7 cellular contexts compared by ENCODE assay signal in the genomic region with DNA sequence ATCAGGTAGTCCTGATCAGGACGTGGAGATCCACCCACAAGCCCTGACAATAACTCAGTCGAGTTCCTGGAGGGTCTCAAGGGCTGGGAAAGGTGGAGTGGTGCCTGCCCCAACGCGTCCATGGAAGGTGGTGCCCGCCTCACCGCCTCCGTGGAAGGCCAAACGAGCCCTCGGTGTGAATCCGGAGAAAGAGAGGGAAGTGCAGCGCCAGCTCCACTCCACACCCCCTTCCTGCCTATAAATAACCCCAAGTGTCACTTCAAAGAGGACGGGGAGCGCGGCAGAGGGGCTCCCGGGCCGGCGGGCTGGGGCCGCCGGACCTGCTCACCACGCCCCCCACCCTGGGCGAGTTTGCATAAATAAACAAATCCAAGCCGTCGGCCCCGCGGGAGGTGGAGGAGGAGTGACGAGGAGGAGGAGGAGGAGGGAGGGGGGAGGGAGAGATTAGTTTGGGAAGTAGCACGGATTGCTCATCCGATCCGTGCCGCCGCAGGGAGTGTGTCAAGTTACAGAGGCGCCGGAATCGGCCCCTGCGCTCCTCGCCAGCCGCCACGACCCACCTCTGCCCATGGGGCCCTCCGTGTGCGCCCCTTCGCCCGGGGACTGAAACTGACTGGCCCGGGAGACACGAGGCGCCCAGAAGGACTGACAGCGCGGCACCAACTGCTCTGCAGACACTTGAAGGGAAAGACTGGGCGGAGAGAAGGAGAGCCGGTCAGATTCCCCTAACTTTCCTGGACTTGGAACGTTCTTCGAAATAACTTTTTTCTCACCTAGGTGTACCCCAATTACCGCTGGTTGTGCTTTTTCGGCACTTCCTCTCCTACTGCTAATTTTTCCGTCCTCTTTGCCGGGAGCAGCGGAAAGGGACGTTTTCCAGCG. TPM values are rescaled to one million over a fixed set of nuclear protein-coding genes. Genes with fewer than 3 reads are reported as not detected.
DNase-seq lines count a peak whose midpoint lies in the region; ATAC-seq, FAIRE-seq and TF ChIP-seq lines count a peak whose summit lies in the region.

Gene COL13A1, plus strand, starts transcription at position 473 of the 882 bp plus-strand sequence. CDS start 518 bp downstream, outside the sequence.

- H3K27me3 ChIP-seq in left lung (peaks cover 8 to 66% of the 10 kb centered on the region in 2 donors), thyroid gland (no peaks in the 10 kb centered on the region)

- H3K36me3 ChIP-seq in left lung: no peaks in the 10 kb centered on the region
- H3K36me3 ChIP-seq in thyroid gland: no peaks in the 10 kb centered on the region

- DNase-seq in G401 (ENCODE audit: low spot score) (peak; percentile 60), NCI-H526 treated with DMSO at 0.1 percent for 48 hours (lab: John Stamatoyannopoulos, UW) (peak; percentile 39), dedifferentiated amniotic fluid mesenchymal stem cell (ENCODE audit: extremely low spot score) (peak; percentile 16), left lung (peak; percentile 49 to 80), thyroid gland (peak; percentile 51 to 63), GM19239 (ENCODE audit: insufficient read length, low spot score) (no peak)

- FAIRE-seq in GM19239 (lab: Jason Lieb, UNC): no peak

- 0 to 1% methylated on average over 54 to 55 of the region's 58 CpGs for WGBS in thyroid gland, 2 donors

- in situ Hi-C loops in G401 (cut with HindIII; ENCODE audit: low sequenced_read_pairs): no loop called here

- ATAC-seq in left lung: peak; percentile 55
- ATAC-seq in HG03571 (IDR thresholded peaks at IDR 0.05; ENCODE audit: unreplicated experiment): no peak

- peak in 1 of 2 donors; percentile 8 for TF ChIP-seq POLR2A in thyroid gland (IDR thresholded peaks at IDR 0.05)

- TF ChIP-seq CTCF in left lung (IDR thresholded peaks at IDR 0.05) (peak in 1 of 2 donors; percentile 3), thyroid gland (IDR thresholded peaks at IDR 0.05) (no peak)

- peak within 1 kb of the TSS in 1 of 2 donors; percentile 13 for H3K27ac ChIP-seq in left lung
- no peak within 1 kb of the TSS for H3K27ac ChIP-seq in thyroid gland

- H3K4me3 ChIP-seq in left lung (peak within 1 kb of the TSS; percentile 26 to 39), thyroid gland (replicated peaks in 1 of 3) (peak within 1 kb of the TSS in 2 of 3 donors; percentile 28 to 41)

- H3K9me3 ChIP-seq in left lung (no peaks in the 10 kb centered on the region), thyroid gland (no peaks in the 10 kb centered on the region)

- intact Hi-C loops in left lung (cut with DNase I): loop anchor here in 1 of 2 donors (10.0 kb wide), 2 partner anchors 113 to 147 kb away; no protein-coding TSS in a partner anchor
- intact Hi-C loops in thyroid gland (cut with DNase I): no loop called here

- H3K4me1 ChIP-seq in left lung (peaks cover 13 to 18% of the 10 kb centered on the region in 2 donors), thyroid gland (peaks cover 17 to 21% of the 10 kb centered on the region in 2 donors)

RNA-seq across cellular contexts. Expression of gene COL13A1, which starts in this region (rescaled TPM):
- total RNA-seq in G401 (2014; rRNA removed; shearing (Covaris generic)): 0.17 TPM in 1 of 2 replicates, not detected in the other
- 1 to 10 TPM; 2.1 to 4.0 TPM for total RNA-seq in left lung
- 1 to 10 TPM in 1 of 4 donors, under 1 TPM in 3; 0.22 to 2.4 (median 0.41) TPM for total RNA-seq in thyroid gland

Comparison
In these comparisons a context has a peak if more than half of its experiments do, and no peak if none do; other contexts are left out.
1. Peak in DNase-seq in G401; RNA of the gene not detected or under 1 TPM.